ENCODE assay signal across 1 cellular context in the genomic region with DNA sequence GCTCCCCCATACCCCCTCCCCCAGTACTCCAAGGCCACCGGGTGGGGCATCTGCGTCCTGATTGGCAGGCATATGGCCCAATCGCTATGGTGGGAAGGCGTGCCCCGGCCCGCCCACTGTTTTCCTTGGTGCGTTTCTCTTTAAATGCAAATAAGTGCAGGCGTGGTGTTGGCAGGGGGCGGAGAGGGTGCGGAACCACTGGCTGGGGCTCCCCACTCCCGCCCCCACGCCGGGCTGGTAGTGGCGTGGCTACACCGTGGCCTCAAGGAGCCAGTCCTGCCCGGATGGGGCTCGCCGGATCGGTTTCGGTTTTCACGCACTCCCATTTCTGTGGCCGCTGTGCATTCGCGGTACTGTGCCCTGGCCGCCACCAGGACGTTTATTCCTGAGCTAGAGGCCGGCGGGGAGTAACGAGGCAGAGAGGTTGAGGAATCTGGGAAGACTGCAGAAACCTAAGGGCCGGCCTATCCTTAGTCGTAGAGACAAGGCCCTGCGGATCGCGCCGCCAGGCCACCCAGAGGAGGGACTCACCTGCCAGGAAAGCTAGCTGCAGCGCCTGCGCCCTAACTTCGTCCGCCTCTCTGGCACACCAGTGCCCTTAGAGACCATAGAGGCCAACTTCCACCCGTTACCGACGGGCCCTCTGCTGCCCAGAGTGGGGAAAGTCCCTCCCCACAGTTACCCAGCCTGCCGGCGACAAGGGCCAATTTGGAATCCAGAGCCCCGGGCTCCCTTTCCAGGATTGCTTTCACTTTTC.
TF ChIP-seq lines count a peak whose summit lies in the region.

No MANE protein-coding gene starts in this region.

TF ChIP-seq in HepG2, 621 proteins besides CTCF, POLR2A, EP300 and RAD21 (continued from another document and continues in another):
- TF ChIP-seq, protein P1, sequence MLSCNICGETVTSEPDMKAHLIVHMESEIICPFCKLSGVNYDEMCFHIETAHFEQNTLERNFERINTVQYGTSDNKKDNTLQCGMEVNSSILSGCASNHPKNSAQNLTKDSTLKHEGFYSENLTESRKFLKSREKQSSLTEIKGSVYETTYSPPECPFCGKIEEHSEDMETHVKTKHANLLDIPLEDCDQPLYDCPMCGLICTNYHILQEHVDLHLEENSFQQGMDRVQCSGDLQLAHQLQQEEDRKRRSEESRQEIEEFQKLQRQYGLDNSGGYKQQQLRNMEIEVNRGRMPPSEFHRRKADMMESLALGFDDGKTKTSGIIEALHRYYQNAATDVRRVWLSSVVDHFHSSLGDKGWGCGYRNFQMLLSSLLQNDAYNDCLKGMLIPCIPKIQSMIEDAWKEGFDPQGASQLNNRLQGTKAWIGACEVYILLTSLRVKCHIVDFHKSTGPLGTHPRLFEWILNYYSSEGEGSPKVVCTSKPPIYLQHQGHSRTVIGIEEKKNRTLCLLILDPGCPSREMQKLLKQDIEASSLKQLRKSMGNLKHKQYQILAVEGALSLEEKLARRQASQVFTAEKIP (CRISPR knock-in tag; IDR thresholded peaks at IDR 0.05; ENCODE audit: borderline replicate concordance), result no peak
- peak; percentile 75 for TF ChIP-seq PHF8 (CRISPR knock-in tag; IDR thresholded peaks at IDR 0.05)
- TF ChIP-seq STAG1 (CRISPR knock-in tag; IDR thresholded peaks at IDR 0.05), result 0 out of 2 replicates have a peak, but pooled peaks have one; percentile 28
- no peak for TF ChIP-seq GABPA (IDR thresholded peaks at IDR 0.05; ENCODE audit: low read depth, low read length)
- TF ChIP-seq GABPA (CRISPR knock-in tag; IDR thresholded peaks at IDR 0.05; ENCODE audit: low read depth), result no peak
- no peak for TF ChIP-seq KDM6A (CRISPR knock-in tag; IDR thresholded peaks at IDR 0.05; ENCODE audit: low read depth)
- peak; percentile 36; the same call in 1 of the 2 replicates for TF ChIP-seq KAT8 (CRISPR knock-in tag; IDR thresholded peaks at IDR 0.05)
- TF ChIP-seq HDAC1 (CRISPR knock-in tag; IDR thresholded peaks at IDR 0.05), result peak; percentile 74
- TF ChIP-seq ZNF224 (CRISPR knock-in tag; IDR thresholded peaks at IDR 0.05), result no peak
- TF ChIP-seq AGO1 (IDR thresholded peaks at IDR 0.05; ENCODE audit: low read depth, low read length, poor library complexity, severe bottlenecking), result no peak
- TF ChIP-seq ZFAT (CRISPR knock-in tag; conservative IDR thresholded peaks at IDR 0.05), result no peak
- TF ChIP-seq U2AF1 (optimal IDR thresholded peaks at IDR 0.05; ENCODE audit: low read depth, low read length), result no peak
- TF ChIP-seq CBX2 (IDR thresholded peaks at IDR 0.05; ENCODE audit: low read depth, low read length), result no peak
- TF ChIP-seq CBX2 (CRISPR knock-in tag; IDR thresholded peaks at IDR 0.05; ENCODE audit: low read depth), result no peak
- TF ChIP-seq ATRX (CRISPR knock-in tag; IDR thresholded peaks at IDR 0.05; ENCODE audit: borderline replicate concordance), result no peak
- TF ChIP-seq ZNF274 (CRISPR knock-in tag; IDR thresholded peaks at IDR 0.05), result no peak
- TF ChIP-seq ZFP37 (CRISPR knock-in tag; IDR thresholded peaks at IDR 0.05; ENCODE audit: borderline replicate concordance), result no peak
- no peak for TF ChIP-seq ISX (CRISPR knock-in tag; conservative IDR thresholded peaks at IDR 0.05)
- TF ChIP-seq RFX5 (IDR thresholded peaks at IDR 0.05; ENCODE audit: low read depth, low read length), result no peak
- no peak for TF ChIP-seq DNMT1 (CRISPR knock-in tag; IDR thresholded peaks at IDR 0.05)
- no peak for TF ChIP-seq ZNF382 (CRISPR knock-in tag; IDR thresholded peaks at IDR 0.05; ENCODE audit: borderline replicate concordance)
- no peak for TF ChIP-seq ATF7 (IDR thresholded peaks at IDR 0.05)
- no peak for TF ChIP-seq ATF7 (CRISPR knock-in tag; IDR thresholded peaks at IDR 0.05)
- no peak for TF ChIP-seq ZNF569 (CRISPR knock-in tag; IDR thresholded peaks at IDR 0.05; ENCODE audit: borderline replicate concordance)
- no peak for TF ChIP-seq NFKB2 (CRISPR knock-in tag; IDR thresholded peaks at IDR 0.05; ENCODE audit: borderline replicate concordance)
- no peak for TF ChIP-seq RAD51 (IDR thresholded peaks at IDR 0.05; ENCODE audit: borderline replicate concordance)
- no peak for TF ChIP-seq ZNF879 (CRISPR knock-in tag; IDR thresholded peaks at IDR 0.05)
- TF ChIP-seq FOSL1 (CRISPR knock-in tag; IDR thresholded peaks at IDR 0.05; ENCODE audit: borderline replicate concordance), result no peak
- no peak for TF ChIP-seq ZNF772 (CRISPR knock-in tag; IDR thresholded peaks at IDR 0.05)
- TF ChIP-seq SIN3A (IDR thresholded peaks at IDR 0.05; ENCODE audit: borderline replicate concordance, low read depth, low read length), result no peak
- no peak for TF ChIP-seq ZBTB1 (CRISPR knock-in tag; IDR thresholded peaks at IDR 0.05; ENCODE audit: borderline replicate concordance)
- peak; percentile 81 for TF ChIP-seq ZFX (CRISPR knock-in tag; IDR thresholded peaks at IDR 0.05; ENCODE audit: low read depth)
- TF ChIP-seq SP140L (CRISPR knock-in tag; IDR thresholded peaks at IDR 0.05; ENCODE audit: borderline replicate concordance), result no peak
- no peak for TF ChIP-seq KDM1A (CRISPR knock-in tag; IDR thresholded peaks at IDR 0.05)
- TF ChIP-seq, protein P2, sequence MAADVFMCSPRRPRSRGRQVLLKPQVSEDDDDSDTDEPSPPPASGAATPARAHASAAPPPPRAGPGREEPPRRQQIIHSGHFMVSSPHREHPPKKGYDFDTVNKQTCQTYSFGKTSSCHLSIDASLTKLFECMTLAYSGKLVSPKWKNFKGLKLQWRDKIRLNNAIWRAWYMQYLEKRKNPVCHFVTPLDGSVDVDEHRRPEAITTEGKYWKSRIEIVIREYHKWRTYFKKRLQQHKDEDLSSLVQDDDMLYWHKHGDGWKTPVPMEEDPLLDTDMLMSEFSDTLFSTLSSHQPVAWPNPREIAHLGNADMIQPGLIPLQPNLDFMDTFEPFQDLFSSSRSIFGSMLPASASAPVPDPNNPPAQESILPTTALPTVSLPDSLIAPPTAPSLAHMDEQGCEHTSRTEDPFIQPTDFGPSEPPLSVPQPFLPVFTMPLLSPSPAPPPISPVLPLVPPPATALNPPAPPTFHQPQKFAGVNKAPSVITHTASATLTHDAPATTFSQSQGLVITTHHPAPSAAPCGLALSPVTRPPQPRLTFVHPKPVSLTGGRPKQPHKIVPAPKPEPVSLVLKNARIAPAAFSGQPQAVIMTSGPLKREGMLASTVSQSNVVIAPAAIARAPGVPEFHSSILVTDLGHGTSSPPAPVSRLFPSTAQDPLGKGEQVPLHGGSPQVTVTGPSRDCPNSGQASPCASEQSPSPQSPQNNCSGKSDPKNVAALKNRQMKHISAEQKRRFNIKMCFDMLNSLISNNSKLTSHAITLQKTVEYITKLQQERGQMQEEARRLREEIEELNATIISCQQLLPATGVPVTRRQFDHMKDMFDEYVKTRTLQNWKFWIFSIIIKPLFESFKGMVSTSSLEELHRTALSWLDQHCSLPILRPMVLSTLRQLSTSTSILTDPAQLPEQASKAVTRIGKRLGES (CRISPR knock-in tag; IDR thresholded peaks at IDR 0.05; ENCODE audit: borderline replicate concordance), result no peak
- no peak for TF ChIP-seq ARNT2 (CRISPR knock-in tag; IDR thresholded peaks at IDR 0.05; ENCODE audit: low read depth)
- TF ChIP-seq ZNF530 (CRISPR knock-in tag; IDR thresholded peaks at IDR 0.05; ENCODE audit: low read depth), result no peak
- no peak for TF ChIP-seq FOXC1 (CRISPR knock-in tag; IDR thresholded peaks at IDR 0.05; ENCODE audit: borderline replicate concordance)
- TF ChIP-seq REPIN1 (CRISPR knock-in tag; IDR thresholded peaks at IDR 0.05; ENCODE audit: borderline replicate concordance, low read depth), result 0 out of 2 replicates have a peak, but pooled peaks have one; percentile 17
- TF ChIP-seq ZKSCAN8 (CRISPR knock-in tag; IDR thresholded peaks at IDR 0.05; ENCODE audit: borderline replicate concordance), result no peak
- TF ChIP-seq SOX6 (IDR thresholded peaks at IDR 0.05), result no peak
- no peak for TF ChIP-seq SOX6 (CRISPR knock-in tag; IDR thresholded peaks at IDR 0.05)
- TF ChIP-seq ZSCAN30 (CRISPR knock-in tag; IDR thresholded peaks at IDR 0.05), result no peak
- TF ChIP-seq, protein P3, sequence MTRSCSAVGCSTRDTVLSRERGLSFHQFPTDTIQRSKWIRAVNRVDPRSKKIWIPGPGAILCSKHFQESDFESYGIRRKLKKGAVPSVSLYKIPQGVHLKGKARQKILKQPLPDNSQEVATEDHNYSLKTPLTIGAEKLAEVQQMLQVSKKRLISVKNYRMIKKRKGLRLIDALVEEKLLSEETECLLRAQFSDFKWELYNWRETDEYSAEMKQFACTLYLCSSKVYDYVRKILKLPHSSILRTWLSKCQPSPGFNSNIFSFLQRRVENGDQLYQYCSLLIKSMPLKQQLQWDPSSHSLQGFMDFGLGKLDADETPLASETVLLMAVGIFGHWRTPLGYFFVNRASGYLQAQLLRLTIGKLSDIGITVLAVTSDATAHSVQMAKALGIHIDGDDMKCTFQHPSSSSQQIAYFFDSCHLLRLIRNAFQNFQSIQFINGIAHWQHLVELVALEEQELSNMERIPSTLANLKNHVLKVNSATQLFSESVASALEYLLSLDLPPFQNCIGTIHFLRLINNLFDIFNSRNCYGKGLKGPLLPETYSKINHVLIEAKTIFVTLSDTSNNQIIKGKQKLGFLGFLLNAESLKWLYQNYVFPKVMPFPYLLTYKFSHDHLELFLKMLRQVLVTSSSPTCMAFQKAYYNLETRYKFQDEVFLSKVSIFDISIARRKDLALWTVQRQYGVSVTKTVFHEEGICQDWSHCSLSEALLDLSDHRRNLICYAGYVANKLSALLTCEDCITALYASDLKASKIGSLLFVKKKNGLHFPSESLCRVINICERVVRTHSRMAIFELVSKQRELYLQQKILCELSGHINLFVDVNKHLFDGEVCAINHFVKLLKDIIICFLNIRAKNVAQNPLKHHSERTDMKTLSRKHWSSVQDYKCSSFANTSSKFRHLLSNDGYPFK (CRISPR knock-in tag; IDR thresholded peaks at IDR 0.05; ENCODE audit: borderline replicate concordance), result peak; percentile 52; the same call in 1 of the 2 replicates
- no peak for TF ChIP-seq JUN (CRISPR knock-in tag; IDR thresholded peaks at IDR 0.05)
- TF ChIP-seq NFYC (CRISPR knock-in tag; IDR thresholded peaks at IDR 0.05), result peak; percentile 88
- no peak for TF ChIP-seq ZNF670 (CRISPR knock-in tag; IDR thresholded peaks at IDR 0.05; ENCODE audit: borderline replicate concordance)
- no peak for TF ChIP-seq ZBTB7B (CRISPR knock-in tag; IDR thresholded peaks at IDR 0.05)
- no peak for TF ChIP-seq ZNF777 (CRISPR knock-in tag; IDR thresholded peaks at IDR 0.05)
- no peak for TF ChIP-seq ZNF589 (CRISPR knock-in tag; conservative IDR thresholded peaks at IDR 0.05)
- TF ChIP-seq, protein P4, sequence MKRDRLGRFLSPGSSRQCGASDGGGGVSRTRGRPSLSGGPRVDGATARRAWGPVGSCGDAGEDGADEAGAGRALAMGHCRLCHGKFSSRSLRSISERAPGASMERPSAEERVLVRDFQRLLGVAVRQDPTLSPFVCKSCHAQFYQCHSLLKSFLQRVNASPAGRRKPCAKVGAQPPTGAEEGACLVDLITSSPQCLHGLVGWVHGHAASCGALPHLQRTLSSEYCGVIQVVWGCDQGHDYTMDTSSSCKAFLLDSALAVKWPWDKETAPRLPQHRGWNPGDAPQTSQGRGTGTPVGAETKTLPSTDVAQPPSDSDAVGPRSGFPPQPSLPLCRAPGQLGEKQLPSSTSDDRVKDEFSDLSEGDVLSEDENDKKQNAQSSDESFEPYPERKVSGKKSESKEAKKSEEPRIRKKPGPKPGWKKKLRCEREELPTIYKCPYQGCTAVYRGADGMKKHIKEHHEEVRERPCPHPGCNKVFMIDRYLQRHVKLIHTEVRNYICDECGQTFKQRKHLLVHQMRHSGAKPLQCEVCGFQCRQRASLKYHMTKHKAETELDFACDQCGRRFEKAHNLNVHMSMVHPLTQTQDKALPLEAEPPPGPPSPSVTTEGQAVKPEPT (CRISPR knock-in tag; IDR thresholded peaks at IDR 0.05; ENCODE audit: low read depth), result no peak
- no peak for TF ChIP-seq ZNF263 (CRISPR knock-in tag; IDR thresholded peaks at IDR 0.05)
- TF ChIP-seq, protein P5, sequence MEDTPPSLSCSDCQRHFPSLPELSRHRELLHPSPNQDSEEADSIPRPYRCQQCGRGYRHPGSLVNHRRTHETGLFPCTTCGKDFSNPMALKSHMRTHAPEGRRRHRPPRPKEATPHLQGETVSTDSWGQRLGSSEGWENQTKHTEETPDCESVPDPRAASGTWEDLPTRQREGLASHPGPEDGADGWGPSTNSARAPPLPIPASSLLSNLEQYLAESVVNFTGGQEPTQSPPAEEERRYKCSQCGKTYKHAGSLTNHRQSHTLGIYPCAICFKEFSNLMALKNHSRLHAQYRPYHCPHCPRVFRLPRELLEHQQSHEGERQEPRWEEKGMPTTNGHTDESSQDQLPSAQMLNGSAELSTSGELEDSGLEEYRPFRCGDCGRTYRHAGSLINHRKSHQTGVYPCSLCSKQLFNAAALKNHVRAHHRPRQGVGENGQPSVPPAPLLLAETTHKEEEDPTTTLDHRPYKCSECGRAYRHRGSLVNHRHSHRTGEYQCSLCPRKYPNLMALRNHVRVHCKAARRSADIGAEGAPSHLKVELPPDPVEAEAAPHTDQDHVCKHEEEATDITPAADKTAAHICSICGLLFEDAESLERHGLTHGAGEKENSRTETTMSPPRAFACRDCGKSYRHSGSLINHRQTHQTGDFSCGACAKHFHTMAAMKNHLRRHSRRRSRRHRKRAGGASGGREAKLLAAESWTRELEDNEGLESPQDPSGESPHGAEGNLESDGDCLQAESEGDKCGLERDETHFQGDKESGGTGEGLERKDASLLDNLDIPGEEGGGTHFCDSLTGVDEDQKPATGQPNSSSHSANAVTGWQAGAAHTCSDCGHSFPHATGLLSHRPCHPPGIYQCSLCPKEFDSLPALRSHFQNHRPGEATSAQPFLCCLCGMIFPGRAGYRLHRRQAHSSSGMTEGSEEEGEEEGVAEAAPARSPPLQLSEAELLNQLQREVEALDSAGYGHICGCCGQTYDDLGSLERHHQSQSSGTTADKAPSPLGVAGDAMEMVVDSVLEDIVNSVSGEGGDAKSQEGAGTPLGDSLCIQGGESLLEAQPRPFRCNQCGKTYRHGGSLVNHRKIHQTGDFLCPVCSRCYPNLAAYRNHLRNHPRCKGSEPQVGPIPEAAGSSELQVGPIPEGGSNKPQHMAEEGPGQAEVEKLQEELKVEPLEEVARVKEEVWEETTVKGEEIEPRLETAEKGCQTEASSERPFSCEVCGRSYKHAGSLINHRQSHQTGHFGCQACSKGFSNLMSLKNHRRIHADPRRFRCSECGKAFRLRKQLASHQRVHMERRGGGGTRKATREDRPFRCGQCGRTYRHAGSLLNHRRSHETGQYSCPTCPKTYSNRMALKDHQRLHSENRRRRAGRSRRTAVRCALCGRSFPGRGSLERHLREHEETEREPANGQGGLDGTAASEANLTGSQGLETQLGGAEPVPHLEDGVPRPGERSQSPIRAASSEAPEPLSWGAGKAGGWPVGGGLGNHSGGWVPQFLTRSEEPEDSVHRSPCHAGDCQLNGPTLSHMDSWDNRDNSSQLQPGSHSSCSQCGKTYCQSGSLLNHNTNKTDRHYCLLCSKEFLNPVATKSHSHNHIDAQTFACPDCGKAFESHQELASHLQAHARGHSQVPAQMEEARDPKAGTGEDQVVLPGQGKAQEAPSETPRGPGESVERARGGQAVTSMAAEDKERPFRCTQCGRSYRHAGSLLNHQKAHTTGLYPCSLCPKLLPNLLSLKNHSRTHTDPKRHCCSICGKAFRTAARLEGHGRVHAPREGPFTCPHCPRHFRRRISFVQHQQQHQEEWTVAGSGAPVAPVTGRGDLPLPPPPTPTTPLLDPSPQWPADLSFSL (CRISPR knock-in tag; IDR thresholded peaks at IDR 0.05), result no peak
